In genomic region chr19:3810708-3811355, GRCh38 we compare ENCODE assay signal across 26 cellular contexts. TPM values are rescaled to one million over a fixed set of nuclear protein-coding genes. Genes with fewer than 3 reads are reported as not detected.
DNase-seq lines count a peak whose midpoint lies in the region; ATAC-seq, FAIRE-seq and TF ChIP-seq lines count a peak whose summit lies in the region.
"Had no signal": no experiment of that assay in that cellular context is flagged by ENCODE, and none has a peak within 500 bp of the region (broad histone marks: within the 10 kb centered on the region; RNA-seq: fewer than 3 reads in every experiment).

No MANE protein-coding gene starts in this region.

- peak overlapping the region; percentile 68 for H3K27ac Mint-ChIP-seq in memory B cell
- H3K27ac Mint-ChIP-seq: activated naive CD4-positive, alpha-beta T cell treated with anti-CD3 and anti-CD28 coated beads for 36 hours; nephron progenitor cell had no signal

- H3K27ac ChIP-seq in BLaER1 treated with 17β-estradiol and CSF1 and Interleukin-3, amounts not matched to agents 10 nM and 100 nM = peak overlapping the region; percentile 37 to 95 (median 87)
- H3K27ac ChIP-seq in Peyer's patch = peak overlapping the region in 3 of 4 donors; percentile 13 to 82 (median 20)

- H3K9me3 ChIP-seq in BLaER1 treated with 17β-estradiol and CSF1 and Interleukin-3, amounts not matched to agents 10 nM and 100 nM (replicated peaks in 1 of 11) = no peaks in the 10 kb centered on the region
- H3K9me3 ChIP-seq in Peyer's patch = no peaks in the 10 kb centered on the region
- H3K9me3 ChIP-seq: MG63 had no signal

- H3K27me3 Mint-ChIP-seq in memory B cell = peaks cover 5% of the 10 kb centered on the region
- H3K27me3 Mint-ChIP-seq: CD4-positive, alpha-beta memory T cell had no signal

- DNase-seq in Peyer's patch = peak in 2 of 3 donors; percentile 62 to 69
- peak in 1 of 2 donors; percentile 39 for DNase-seq in memory B cell (ENCODE audit: low spot score in 2 of 2)
- DNase-seq in foreskin melanocyte = no peak
- DNase-seq in GM12891 (ENCODE audit: insufficient read length, low spot score) = no peak
- DNase-seq in NCI-H1417 treated with DMSO at 0.1 percent for 48 hours (lab: John Stamatoyannopoulos, UW) = no peak
- DNase-seq: activated CD4-positive, CD25-positive, alpha-beta regulatory T cell; activated T-cell treated with anti-CD3 and anti-CD28 coated beads, Interleukin-2, amount 50 U/mL, for 4 hours; cortex of kidney; MG63; NCI-H1436; NCI-H2171; nephron progenitor cell; stimulated activated CD4-positive, alpha-beta T cell treated with anti-CD3 and anti-CD28 coated beads, Interleukin-1b, Interleukin-23, amount 100 ng/mL, for 48 hours had no signal

- peaks cover 65 to 92% (median 82%) of the 10 kb centered on the region in 10 experiments for H3K4me1 ChIP-seq in BLaER1 treated with 17β-estradiol and CSF1 and Interleukin-3, amounts not matched to agents 10 nM and 100 nM
- peaks cover 0 to 41% (median 3%) of the 10 kb centered on the region in 4 donors for H3K4me1 ChIP-seq in Peyer's patch

- no peak for TF ChIP-seq CTCF in Peyer's patch (IDR thresholded peaks at IDR 0.05)

- no peak overlapping the region for H3K4me3 ChIP-seq in BLaER1 treated with 17β-estradiol and CSF1 and Interleukin-3, amounts not matched to agents 10 nM and 100 nM
- peak overlapping the region in 1 of 4 donors; percentile 17 for H3K4me3 ChIP-seq in Peyer's patch
- H3K4me3 ChIP-seq: MG63 had no signal

- peaks cover 25% of the 10 kb centered on the region for H3K4me1 Mint-ChIP-seq in memory B cell

- no peaks in the 10 kb centered on the region for H4K20me1 ChIP-seq in BLaER1 treated with 17β-estradiol and CSF1 and Interleukin-3, amounts not matched to agents 10 nM and 100 nM

- H3K4me3 Mint-ChIP-seq in memory B cell = peak overlapping the region; percentile 29
- H3K4me3 Mint-ChIP-seq: activated naive CD4-positive, alpha-beta T cell treated with anti-CD3 and anti-CD28 coated beads for 36 hours; activated T-cell treated with anti-CD3 and anti-CD28 coated beads, Interleukin-2, amount 50 U/mL, for 4 hours; CD4-positive, alpha-beta memory T cell; nephron progenitor cell had no signal

- ATAC-seq in GM19467 (IDR thresholded peaks at IDR 0.05; ENCODE audit: unreplicated experiment) = peak; percentile 13
- ATAC-seq in memory B cell (ENCODE audit: low read depth) = peak; percentile 54
- no peak for ATAC-seq in GM18861 (IDR thresholded peaks at IDR 0.05; ENCODE audit: unreplicated experiment)
- ATAC-seq: activated T-cell treated with anti-CD3 and anti-CD28 coated beads, Interleukin-2, amount 50 U/mL, for 4 hours had no signal

- no peaks in the 10 kb centered on the region for H3K36me3 ChIP-seq in BLaER1 treated with 17β-estradiol and CSF1 and Interleukin-3, amounts not matched to agents 10 nM and 100 nM
- H3K36me3 ChIP-seq in Peyer's patch = no peaks in the 10 kb centered on the region
- H3K36me3 ChIP-seq: MG63 had no signal

- peaks cover 2% of the 10 kb centered on the region for H3K36me3 Mint-ChIP-seq in memory B cell
- H3K36me3 Mint-ChIP-seq: CD4-positive, alpha-beta memory T cell had no signal

- no peaks in the 10 kb centered on the region for H3K27me3 ChIP-seq in BLaER1 treated with 17β-estradiol and CSF1 and Interleukin-3, amounts not matched to agents 10 nM and 100 nM
- H3K27me3 ChIP-seq in Peyer's patch = no peaks in the 10 kb centered on the region
- H3K27me3 ChIP-seq: MG63 had no signal

- H3K4me2 ChIP-seq in BLaER1 treated with 17β-estradiol and CSF1 and Interleukin-3, amounts not matched to agents 10 nM and 100 nM = peak overlapping the region; percentile 82 to 96 (median 89)

- H3K9ac ChIP-seq in BLaER1 treated with 17β-estradiol and CSF1 and Interleukin-3, amounts not matched to agents 10 nM and 100 nM = peak overlapping the region; percentile 45 to 82 (median 66); a peak in 19 of 22 replicates

- no peaks in the 10 kb centered on the region for H3K9me3 Mint-ChIP-seq in memory B cell
- H3K9me3 Mint-ChIP-seq: activated T-cell treated with anti-CD3 and anti-CD28 coated beads, Interleukin-2, amount 50 U/mL, for 4 hours; nephron progenitor cell had no signal

- TF ChIP-seq POLR2A in Peyer's patch (IDR thresholded peaks at IDR 0.05) = no peak
- no peak for TF ChIP-seq POLR2A in GM12891 (IDR thresholded peaks at IDR 0.05; ENCODE audit: low read depth, low read length)

- FAIRE-seq in GM12891 (lab: Jason Lieb, UNC) = no peak
- FAIRE-seq: endometrium, H1 had no signal

TF ChIP-seq in GM12891, 5 proteins besides CTCF, POLR2A, EP300 and RAD21:
- TF ChIP-seq SPI1 (IDR thresholded peaks at IDR 0.05; ENCODE audit: low read depth, low read length) (no peak), TAF1 (IDR thresholded peaks at IDR 0.05; ENCODE audit: low read depth, low read length) (no peak), PAX5 (IDR thresholded peaks at IDR 0.05; ENCODE audit: insufficient read depth, low read length, severe bottlenecking) (no peak), POLR2AphosphoS5 (IDR thresholded peaks at IDR 0.05; ENCODE audit: low read depth, low read length) (no peak)
TF ChIP-seq in GM12891: peak in this region for 0.

RNA-seq across cellular contexts. Expression of gene MATK, which starts 24.7 kb away (rescaled TPM):
- 10 to 100 TPM in 1 of 4 donors, 1 to 10 TPM in 3; 2.5 to 13.1 (median 5.6) TPM for total RNA-seq in Peyer's patch
- polyA plus RNA-seq in GM12891 (2012; ENCODE audit: low read depth, missing spikeins) = 2.8 TPM
- polyA plus RNA-seq: AG04450, fibroblast of lung had no signal

RNA-seq across cellular contexts. Expression of gene RAX2, which starts 38.8 kb away (rescaled TPM):
- not detected for total RNA-seq in Peyer's patch
- polyA plus RNA-seq in GM12891 (2012; ENCODE audit: low read depth, missing spikeins) = not detected
- total RNA-seq: activated naive CD4-positive, alpha-beta T cell treated with anti-CD3 and anti-CD28 coated beads for 36 hours; activated T-cell treated with anti-CD3 and anti-CD28 coated beads, Interleukin-2, amount 50 U/mL, for 4 hours; CD4-positive, alpha-beta memory T cell; fibroblast of lung; G401; H1; posterior vena cava; skeletal muscle tissue; temporal lobe had no signal
- polyA plus RNA-seq: AG04450; CD4-positive, alpha-beta memory T cell; fibroblast of lung had no signal

RNA-seq across cellular contexts. Expression of gene MRPL54, which starts 48.4 kb away (rescaled TPM):
- total RNA-seq in Peyer's patch = 10 to 100 TPM; 21.4 to 58.5 (median 47.2) TPM
- 79.9 TPM for polyA plus RNA-seq in GM12891 (2012; ENCODE audit: low read depth, missing spikeins)

RNA-seq across cellular contexts. Expression of gene APBA3, which starts 49.3 kb away (rescaled TPM):
- total RNA-seq in Peyer's patch = 10 to 100 TPM; 28.5 to 48.1 (median 41.8) TPM
- polyA plus RNA-seq in GM12891 (2012; ENCODE audit: low read depth, missing spikeins) = 18.5 TPM

RNA-seq across cellular contexts. Expression of gene ZFR2, which starts 58.0 kb away (rescaled TPM):
- not detected for total RNA-seq in Peyer's patch
- 0.26 TPM for polyA plus RNA-seq in GM12891 (2012; ENCODE audit: low read depth, missing spikeins)
- total RNA-seq: fibroblast of lung, posterior vena cava, skeletal muscle tissue had no signal
- polyA plus RNA-seq: AG04450, fibroblast of lung had no signal

Comparison
In these comparisons a context has a peak if more than half of its experiments do, and no peak if none do; other contexts are left out.
1. DNase-seq: peak in Peyer's patch (2 of 3); none in foreskin melanocyte (single experiment), GM12891 (single experiment) and NCI-H1417 treated with DMSO at 0.1 percent for 48 hours (single experiment).